Comparison of ENCODE assay signal across 15 cellular contexts in the genomic region with DNA sequence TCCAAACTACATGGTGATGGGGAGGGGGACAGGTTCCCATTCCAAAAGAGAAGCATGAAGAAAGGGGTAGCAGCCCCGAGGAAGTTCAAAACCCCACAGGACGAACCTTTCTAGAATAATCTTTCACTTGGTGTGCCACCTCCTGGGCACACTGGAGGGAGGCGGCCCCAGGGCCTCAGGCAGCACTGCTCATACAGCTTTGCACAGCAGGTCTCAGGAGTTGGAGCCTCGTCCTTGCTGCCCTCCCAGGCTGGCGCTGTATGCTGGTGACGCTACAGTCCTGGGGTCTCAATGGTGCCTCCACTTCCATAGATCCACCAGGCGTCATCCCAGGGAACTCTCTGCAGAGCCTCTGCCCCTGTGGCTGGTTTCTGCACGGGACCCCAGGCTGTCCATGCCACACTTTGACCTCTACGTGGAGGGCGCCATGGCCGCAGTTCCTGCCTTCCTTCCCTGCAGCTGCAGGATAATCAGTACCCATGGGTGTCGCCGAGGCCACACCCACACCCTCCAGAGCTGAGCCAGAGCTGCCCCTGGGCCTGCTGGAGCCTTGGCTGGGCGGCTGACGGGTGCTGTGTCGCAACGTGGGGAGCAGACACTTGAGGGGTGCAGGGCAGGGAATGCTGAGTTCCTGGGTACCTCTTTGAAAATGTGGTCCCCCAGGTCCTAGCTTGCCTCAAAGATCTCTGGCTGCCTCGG.
A peak's percentile ranks its signal among the peaks of the same experiment; 100 is the strongest.
DNase-seq lines count a peak whose midpoint lies in the region; ATAC-seq and TF ChIP-seq lines count a peak whose summit lies in the region.
"Had no signal": no experiment of that assay in that cellular context is flagged by ENCODE, and none has a peak within 500 bp of the region (broad histone marks: within the 10 kb centered on the region; RNA-seq: fewer than 3 reads in every experiment).

No MANE protein-coding gene starts in this region.

- no peak overlapping the region for H2BK120ac ChIP-seq in mesenchymal stem cell (ENCODE audit: low read depth, low read length)

- no peak overlapping the region for H3K14ac ChIP-seq in mesenchymal stem cell (ENCODE audit: low read length in 2 of 2)

- DNase-seq in Right ventricle myocardium inferior (ENCODE audit: missing footprints) (peak; percentile 57), right atrium auricular region (ENCODE audit: low spot score) (no peak), NCI-H69 (lab: John Stamatoyannopoulos, UW) (peak; percentile 54), mesenchymal stem cell (no peak), germinal center (ENCODE audit: low spot score) (no peak), psoas muscle (no peak)
- DNase-seq in T-helper 2 cell treated with Interferon-gamma antibody and Interleukin-4, amounts not matched to agents 5 μg/mL and 100 μg/mL, for 36 hours (ENCODE audit: low spot score): no peak
- DNase-seq: Caco-2, DMS53, NCI-H1105 treated with DMSO at 0.1 percent for 48 hours, NCI-H1694 treated with DMSO at 0.1 percent for 48 hours, NCI-H345, NCI-H526 treated with DMSO at 0.1 percent for 48 hours, PC-9 had no signal

- H3K9me3 Mint-ChIP-seq in T-helper 2 cell treated with Interferon-gamma antibody and Interleukin-4, amounts not matched to agents 5 μg/mL and 100 μg/mL, for 36 hours: no peaks in the 10 kb centered on the region

- H3K27me3 Mint-ChIP-seq in T-helper 2 cell treated with Interferon-gamma antibody and Interleukin-4, amounts not matched to agents 5 μg/mL and 100 μg/mL, for 36 hours (ENCODE audit: low read depth): no peaks in the 10 kb centered on the region

- no peak overlapping the region for H3K4me2 ChIP-seq in mesenchymal stem cell (ENCODE audit: low read length, poor library complexity, severe bottlenecking)
- H3K4me2 ChIP-seq: PC-9 had no signal

- peaks cover 11% of the 10 kb centered on the region for H3K79me1 ChIP-seq in mesenchymal stem cell (replicated peaks; ENCODE audit: low read length, poor library complexity, severe bottlenecking)

- TF ChIP-seq CTCF in right atrium auricular region (IDR thresholded peaks at IDR 0.05) (no peak), psoas muscle (IDR thresholded peaks at IDR 0.05) (no peak)

- H3K4me1 Mint-ChIP-seq in T-helper 2 cell treated with Interferon-gamma antibody and Interleukin-4, amounts not matched to agents 5 μg/mL and 100 μg/mL, for 36 hours (ENCODE audit: low read depth): no peaks in the 10 kb centered on the region

- H3K18ac ChIP-seq in mesenchymal stem cell (ENCODE audit: low read depth in 1 of 2, low read length in 2 of 2): peak overlapping the region; percentile 40 to 69

- H2BK12ac ChIP-seq in mesenchymal stem cell (ENCODE audit: low read length in 2 of 2): peak overlapping the region in 1 of 2 experiments; percentile 0

- no peak overlapping the region for H3K27ac Mint-ChIP-seq in T-helper 2 cell treated with Interferon-gamma antibody and Interleukin-4, amounts not matched to agents 5 μg/mL and 100 μg/mL, for 36 hours

- H3K4ac ChIP-seq in mesenchymal stem cell (ENCODE audit: low read depth in 1 of 2, low read length in 2 of 2): peak overlapping the region in 1 of 2 experiments; percentile 19

- no peak overlapping the region for H3K23ac ChIP-seq in mesenchymal stem cell (ENCODE audit: low read length in 2 of 2)

- H3K4me3 ChIP-seq in right atrium auricular region: no peak overlapping the region
- H3K4me3 ChIP-seq in mesenchymal stem cell (ENCODE audit: insufficient read depth in 1 of 2, low read depth in 1 of 2, low read length in 2 of 2): no peak overlapping the region
- H3K4me3 ChIP-seq in stomach smooth muscle (ENCODE audit: low read length in 2 of 2): no peak overlapping the region
- no peak overlapping the region for H3K4me3 ChIP-seq in psoas muscle
- H3K4me3 ChIP-seq: PC-9 had no signal

- ATAC-seq in Right ventricle myocardium inferior: no peak
- ATAC-seq in psoas muscle: no peak

- H3K36me3 Mint-ChIP-seq in T-helper 2 cell treated with Interferon-gamma antibody and Interleukin-4, amounts not matched to agents 5 μg/mL and 100 μg/mL, for 36 hours (ENCODE audit: low read depth): no peaks in the 10 kb centered on the region

- H3K27ac ChIP-seq in right atrium auricular region (peak overlapping the region in 1 of 2 donors; percentile 67), mesenchymal stem cell (ENCODE audit: low read length, poor library complexity, severe bottlenecking) (no peak overlapping the region), stomach smooth muscle (ENCODE audit: low read length) (peak overlapping the region; percentile 93), psoas muscle (no peak overlapping the region)
- H3K27ac ChIP-seq: PC-9 had no signal

- peaks cover 0 to 35% of the 10 kb centered on the region in 2 donors for H3K4me1 ChIP-seq in right atrium auricular region
- peaks cover 27% of the 10 kb centered on the region for H3K4me1 ChIP-seq in mesenchymal stem cell (ENCODE audit: control insufficient read depth, insufficient read depth, low read depth, low read length)
- H3K4me1 ChIP-seq in stomach smooth muscle (ENCODE audit: control insufficient read depth, insufficient read depth, low read length): peaks cover 55% of the 10 kb centered on the region
- H3K4me1 ChIP-seq in psoas muscle: no peaks in the 10 kb centered on the region
- H3K4me1 ChIP-seq: Caco-2 had no signal

- H4K8ac ChIP-seq in mesenchymal stem cell (ENCODE audit: low read length): peak overlapping the region; percentile 61

- H3K36me3 ChIP-seq in right atrium auricular region (no peaks in the 10 kb centered on the region), mesenchymal stem cell (ENCODE audit: control insufficient read depth in 1 of 2, insufficient read depth in 2 of 2, low read depth in 1 of 2, low read length in 2 of 2) (peaks cover 69 to 87% of the 10 kb centered on the region in 2 experiments), stomach smooth muscle (ENCODE audit: control insufficient read depth in 2 of 2, insufficient read depth in 2 of 2, low read length in 2 of 2) (peaks cover 4 to 25% of the 10 kb centered on the region in 2 donors), psoas muscle (ENCODE audit: insufficient read depth in 1 of 2, low read depth in 1 of 2) (no peaks in the 10 kb centered on the region)

- H3K9me3 ChIP-seq in right atrium auricular region: no peaks in the 10 kb centered on the region
- no peaks in the 10 kb centered on the region for H3K9me3 ChIP-seq in mesenchymal stem cell (ENCODE audit: control insufficient read depth, low read length)
- no peaks in the 10 kb centered on the region for H3K9me3 ChIP-seq in stomach smooth muscle (ENCODE audit: control insufficient read depth in 2 of 2, low read length in 2 of 2)
- H3K9me3 ChIP-seq in psoas muscle: no peaks in the 10 kb centered on the region
- H3K9me3 ChIP-seq: Caco-2 had no signal

- H2AFZ ChIP-seq in mesenchymal stem cell (ENCODE audit: low read depth, low read length): no peak overlapping the region
- H2AFZ ChIP-seq: PC-9 had no signal

- 94% methylated on average over 18 of the region's 18 CpGs for WGBS in mesenchymal stem cell
- 56 to 72% (median 56%) methylated on average over 18 of the region's 18 CpGs for WGBS in psoas muscle, 3 donors

- H3K27me3 ChIP-seq in right atrium auricular region (no peaks in the 10 kb centered on the region), mesenchymal stem cell (ENCODE audit: control insufficient read depth in 1 of 2, insufficient read depth in 1 of 2, low read length in 2 of 2) (no peaks in the 10 kb centered on the region), stomach smooth muscle (ENCODE audit: control insufficient read depth in 1 of 2, insufficient read depth in 2 of 2, low read length in 2 of 2) (no peaks in the 10 kb centered on the region), psoas muscle (ENCODE audit: insufficient read depth in 3 of 3, low read length in 2 of 3) (peaks cover 0 to 82% (median 5%) of the 10 kb centered on the region in 3 donors)

- H4K91ac ChIP-seq in mesenchymal stem cell (ENCODE audit: low read length): peak overlapping the region; percentile 76

- no peak overlapping the region for H3K9ac ChIP-seq in mesenchymal stem cell (ENCODE audit: low read length)
- H3K9ac ChIP-seq in stomach smooth muscle (ENCODE audit: low read length in 2 of 2): no peak overlapping the region

- no peak overlapping the region for H2BK15ac ChIP-seq in mesenchymal stem cell (ENCODE audit: low read depth, poor library complexity, severe bottlenecking)

- H2AK5ac ChIP-seq in mesenchymal stem cell (ENCODE audit: low read length, severe bottlenecking): no peak overlapping the region

- intact Hi-C loops in Right ventricle myocardium inferior (cut with DNase I) (loop anchor here (5.0 to 10.0 kb wide), 2 partner anchors 95 to 562 kb away; a partner anchor contains a TSS), psoas muscle (cut with DNase I) (loop anchor here (5.0 to 10.0 kb wide), 3 partner anchors 40 to 562 kb away; no protein-coding TSS in a partner anchor)

- no peak overlapping the region for H2BK5ac ChIP-seq in mesenchymal stem cell (ENCODE audit: low read depth, low read length, poor library complexity, severe bottlenecking)

- H3K4me3 Mint-ChIP-seq in T-helper 2 cell treated with Interferon-gamma antibody and Interleukin-4, amounts not matched to agents 5 μg/mL and 100 μg/mL, for 36 hours: no peak overlapping the region

Comparison
In these comparisons a context has a peak if more than half of its experiments do, and no peak if none do; other contexts are left out.
1. DNase-seq: peak in Right ventricle myocardium inferior (single experiment) and NCI-H69 (single experiment); none in right atrium auricular region (single experiment), mesenchymal stem cell (single experiment), germinal center (single experiment), psoas muscle (0 of 2) and T-helper 2 cell treated with Interferon-gamma antibody and Interleukin-4, amounts not matched to agents 5 μg/mL and 100 μg/mL, for 36 hours (single experiment).